9 cellular contexts compared by ENCODE assay signal in the genomic region with DNA sequence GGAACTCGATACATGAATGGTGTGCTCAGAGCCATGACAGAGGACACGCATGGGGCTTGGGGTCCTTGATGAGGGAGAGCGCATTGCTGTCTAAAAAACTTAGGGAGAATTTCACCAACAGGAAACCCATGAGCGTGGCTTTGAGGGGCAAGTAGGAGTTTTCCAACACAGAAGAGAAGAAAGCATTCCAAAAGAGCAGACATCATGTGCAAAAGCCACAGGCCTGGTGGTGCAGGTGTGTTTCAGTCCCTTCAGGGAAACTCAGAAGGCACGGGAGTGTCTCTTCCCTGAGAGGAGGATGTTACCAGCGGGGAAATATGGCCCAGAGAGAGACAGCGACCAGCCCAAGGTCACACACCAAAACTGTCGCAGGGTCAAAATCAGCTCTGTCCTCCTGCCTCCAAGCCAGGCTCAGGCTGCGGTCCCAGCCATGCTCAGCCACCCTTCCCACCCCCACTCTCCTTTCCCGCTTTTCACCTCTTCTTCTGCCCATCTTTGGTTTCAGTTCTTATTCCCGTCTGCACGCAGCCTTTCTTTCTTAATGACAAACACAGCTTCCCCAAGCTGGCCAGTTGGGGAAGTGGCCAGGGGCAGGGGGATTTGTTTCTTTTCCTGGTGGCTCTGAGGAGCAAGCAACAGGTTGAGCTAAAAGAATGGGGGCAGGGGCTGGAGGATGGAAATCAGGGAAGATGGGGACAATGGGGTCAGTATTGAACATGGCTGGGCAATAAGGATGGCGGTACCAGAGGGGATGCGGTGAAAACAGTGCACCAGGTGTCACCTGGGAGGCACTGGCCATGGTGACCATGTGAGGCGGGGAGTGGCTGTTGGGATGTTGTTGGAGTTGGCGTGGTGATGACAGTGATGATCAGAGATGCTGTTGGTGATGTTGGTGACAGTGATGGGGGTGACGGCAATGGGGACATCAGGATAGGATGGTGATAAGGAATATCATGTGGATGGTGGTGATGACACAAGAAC. TPM values are rescaled to one million over a fixed set of nuclear protein-coding genes. Genes with fewer than 3 reads are reported as not detected.
DNase-seq lines count a peak whose midpoint lies in the region; ATAC-seq and TF ChIP-seq lines count a peak whose summit lies in the region.
"Had no signal": no experiment of that assay in that cellular context is flagged by ENCODE, and none has a peak within 500 bp of the region (broad histone marks: within the 10 kb centered on the region; RNA-seq: fewer than 3 reads in every experiment).

No MANE protein-coding gene starts in this region.

- peak overlapping the region; percentile 84 for H3K4ac ChIP-seq in IMR-90 (ENCODE audit: low read depth, low read length)

- dilution Hi-C loops in IMR-90 (cut with HindIII; ENCODE audit: low sequenced_read_pairs, unreplicated experiment), result no loop called here

- H3K4me3 Mint-ChIP-seq in CD4-positive, alpha-beta memory T cell, result peak overlapping the region; percentile 72 to 98 (median 88)
- H3K4me3 Mint-ChIP-seq in activated T-helper 17 cell treated with anti-CD3 and anti-CD28 coated beads, Interleukin-2, amount 50 U/mL, for 72 hours, result peak overlapping the region; percentile 85
- peak overlapping the region; percentile 85 to 100 (median 98) for H3K4me3 Mint-ChIP-seq in naive B cell
- no peak overlapping the region for H3K4me3 Mint-ChIP-seq in endodermal cell

- peak overlapping the region; percentile 25 for H2BK5ac ChIP-seq in IMR-90 (ENCODE audit: low read depth, low read length, poor library complexity, severe bottlenecking)

- TF ChIP-seq POLR2A in IMR-90 (IDR thresholded peaks at IDR 0.05; ENCODE audit: low read depth, low read length), result no peak

- BruUV-seq in IMR-90 (replicated peaks; lab: Mats Ljungman, UMichigan), result no TSS peak

- H3K27ac ChIP-seq in CD4-positive, alpha-beta memory T cell (ENCODE audit: low read depth, low read length), result peak overlapping the region; percentile 92
- H3K27ac ChIP-seq in IMR-90 (ENCODE audit: insufficient read depth, low read length), result no peak overlapping the region
- no peak overlapping the region for H3K27ac ChIP-seq in endodermal cell (ENCODE audit: low read depth, low read length)
- H3K27ac ChIP-seq: parathyroid adenoma had no signal

- in situ Hi-C loops in IMR-90 (cut with MboI; ENCODE audit: low sequenced_read_pairs), result no loop called here

- H4K8ac ChIP-seq in IMR-90 (ENCODE audit: low read depth in 2 of 2, low read length in 2 of 2), result peak overlapping the region; percentile 64 to 77; a peak in 2 of 4 replicates

- peak overlapping the region; percentile 95 to 99 (median 98) for H3K27ac Mint-ChIP-seq in CD4-positive, alpha-beta memory T cell
- peak overlapping the region; percentile 93 for H3K27ac Mint-ChIP-seq in activated T-helper 17 cell treated with anti-CD3 and anti-CD28 coated beads, Interleukin-2, amount 50 U/mL, for 72 hours
- H3K27ac Mint-ChIP-seq in naive B cell, result peak overlapping the region; percentile 96 to 100 (median 100)
- H3K27ac Mint-ChIP-seq in endodermal cell, result no peak overlapping the region

- no peak overlapping the region for H3K23ac ChIP-seq in IMR-90 (ENCODE audit: low read depth, low read length)

- no peaks in the 10 kb centered on the region for H4K20me1 ChIP-seq in IMR-90 (ENCODE audit: insufficient read depth, low read length)

- peak overlapping the region; percentile 44; the same call in 1 of the 3 replicates for H2BK15ac ChIP-seq in IMR-90 (ENCODE audit: low read depth, low read length)

- no peak for ATAC-seq in IMR-90 (ENCODE audit: low read depth)
- ATAC-seq in activated T-helper 17 cell treated with anti-CD3 and anti-CD28 coated beads, Interleukin-2, amount 50 U/mL, for 72 hours (replicated peaks), result no peak
- no peak for ATAC-seq in naive B cell (ENCODE audit: low read depth in 2 of 2)

- peak overlapping the region; percentile 23; the same call in 1 of the 2 replicates for H4K91ac ChIP-seq in IMR-90 (ENCODE audit: insufficient read depth, low read depth, low read length)

- CTCF ChIA-PET in CD4-positive, alpha-beta memory T cell (lab: Charles Lee; ENCODE audit: partially characterized antibody), result interaction anchor here (1.3 to 18.5 kb wide), 7 partner anchors 9 to 35 kb away, joined by 3 to 270 read pairs (median 43); partner anchors contain the start of gene LAPTM5
- CTCF ChIA-PET in IMR-90 (lab: Yijun Ruan, JAX), result interaction anchor here (0.6 kb wide), 1 partner anchor 1406 kb away, joined by 3 read pairs; no protein-coding TSS in a partner anchor

- WGBS in IMR-90 (ENCODE audit: extremely low coverage in 2 of 2, insufficient read length in 1 of 2), 2 experiments, result 82% methylated on average over 2 of the region's 17 CpGs; no CpG with 5 or more reads in 1 of the 2 experiments
- WGBS in endodermal cell (ENCODE audit: insufficient coverage in 1 of 2, insufficient read length in 1 of 2), 2 experiments, result 94 to 95% methylated on average over 16 to 17 of the region's 17 CpGs

- DNase-seq in CD4-positive, alpha-beta memory T cell, result peak in 1 of 5 donors; percentile 22
- DNase-seq in IMR-90, result no peak
- peak; percentile 15 for DNase-seq in naive B cell
- DNase-seq in endodermal cell, result no peak
- no peak for DNase-seq in COLO668 (lab: John Stamatoyannopoulos, UW; ENCODE audit: unreplicated experiment)
- DNase-seq in cerebellar cortex (ENCODE audit: low spot score), result no peak
- no peak for DNase-seq in D341Med (ENCODE audit: low spot score)

- intact Hi-C loops in CD4-positive, alpha-beta memory T cell (cut with micrococcal nuclease), result no loop called here
- intact Hi-C loops in IMR-90 (cut with micrococcal nuclease), result no loop called here

- POLR2A ChIA-PET in CD4-positive, alpha-beta memory T cell (lab: Charles Lee; ENCODE audit: partially characterized antibody), result interaction anchor here (22.1 to 37.5 kb wide), 2 partner anchors 9 to 13 kb away, joined by 1160 read pairs; partner anchors contain the start of genes LAPTM5 and MATN1
- POLR2A ChIA-PET in IMR-90 (lab: Charles Lee; ENCODE audit: unreplicated experiment), result no interaction called here

- peaks cover 100% of the 10 kb centered on the region for H3K4me1 ChIP-seq in CD4-positive, alpha-beta memory T cell (ENCODE audit: insufficient read depth, low read length)
- H3K4me1 ChIP-seq in IMR-90 (ENCODE audit: control insufficient read depth, insufficient read depth, low read length) (peaks cover 6% of the 10 kb centered on the region), endodermal cell (ENCODE audit: control insufficient read depth, insufficient read depth, low read length) (peaks cover 5% of the 10 kb centered on the region)
- H3K4me1 ChIP-seq: parathyroid adenoma had no signal

- H3K27me3 Mint-ChIP-seq in CD4-positive, alpha-beta memory T cell, result no peaks in the 10 kb centered on the region
- H3K27me3 Mint-ChIP-seq in activated T-helper 17 cell treated with anti-CD3 and anti-CD28 coated beads, Interleukin-2, amount 50 U/mL, for 72 hours, result no peaks in the 10 kb centered on the region
- no peaks in the 10 kb centered on the region for H3K27me3 Mint-ChIP-seq in naive B cell
- no peaks in the 10 kb centered on the region for H3K27me3 Mint-ChIP-seq in endodermal cell (ENCODE audit: insufficient read depth)

- H3K4me2 ChIP-seq in IMR-90 (ENCODE audit: low read depth, low read length), result no peak overlapping the region

- H3K4me3 ChIP-seq in CD4-positive, alpha-beta memory T cell (ENCODE audit: low read length in 2 of 2), result peak overlapping the region in 1 of 2 donors; percentile 36
- H3K4me3 ChIP-seq in IMR-90 (ENCODE audit: insufficient read depth, low read depth, low read length) (no peak overlapping the region), endodermal cell (ENCODE audit: low read length) (no peak overlapping the region)

- H2AK9ac ChIP-seq in IMR-90 (replicated peaks; ENCODE audit: low read depth, low read length, poor library complexity), result peak overlapping the region; percentile 68

- peaks cover 5% of the 10 kb centered on the region; the same call in 1 of the 2 replicates for H3K9me1 ChIP-seq in IMR-90 (ENCODE audit: insufficient read depth, low read length)

- H3K36me3 ChIP-seq in CD4-positive, alpha-beta memory T cell (ENCODE audit: insufficient read depth, low read length), result peaks cover 21% of the 10 kb centered on the region
- no peaks in the 10 kb centered on the region for H3K36me3 ChIP-seq in IMR-90 (ENCODE audit: control insufficient read depth, insufficient read depth, low read length)
- no peaks in the 10 kb centered on the region for H3K36me3 ChIP-seq in endodermal cell (ENCODE audit: control insufficient read depth, insufficient read depth, low read length)

- H3K9me3 Mint-ChIP-seq in CD4-positive, alpha-beta memory T cell, result peaks cover 0 to 2% (median 0%) of the 10 kb centered on the region in 8 donors
- no peaks in the 10 kb centered on the region for H3K9me3 Mint-ChIP-seq in activated T-helper 17 cell treated with anti-CD3 and anti-CD28 coated beads, Interleukin-2, amount 50 U/mL, for 72 hours
- H3K9me3 Mint-ChIP-seq in naive B cell, result peaks cover 0 to 3% (median 0%) of the 10 kb centered on the region in 7 donors
- no peaks in the 10 kb centered on the region for H3K9me3 Mint-ChIP-seq in endodermal cell

- peak overlapping the region; percentile 74 for H3K18ac ChIP-seq in IMR-90 (ENCODE audit: low read depth, low read length)

- H3K14ac ChIP-seq in IMR-90 (replicated peaks; ENCODE audit: low read depth, low read length), result peak overlapping the region; percentile 81; the same call in 1 of the 2 replicates

- no peaks in the 10 kb centered on the region for H3K79me1 ChIP-seq in IMR-90 (ENCODE audit: low read depth in 1 of 2, low read length in 2 of 2)

- peak overlapping the region; percentile 41 for H2AFZ ChIP-seq in IMR-90 (replicated peaks; ENCODE audit: low read length, poor library complexity)
- H2AFZ ChIP-seq: parathyroid adenoma had no signal

- peak overlapping the region; percentile 50; the same call in 1 of the 2 replicates for H4K5ac ChIP-seq in IMR-90 (ENCODE audit: low read depth, low read length)

- no peaks in the 10 kb centered on the region for H3K27me3 ChIP-seq in CD4-positive, alpha-beta memory T cell (ENCODE audit: insufficient read depth, low read length)
- H3K27me3 ChIP-seq in IMR-90 (ENCODE audit: control insufficient read depth, insufficient read depth, low read length) (peaks cover 4% of the 10 kb centered on the region; the same call in 1 of the 2 replicates), endodermal cell (ENCODE audit: control insufficient read depth, insufficient read depth, low read length, poor library complexity, severe bottlenecking) (no peaks in the 10 kb centered on the region)

- H3K4me1 Mint-ChIP-seq in CD4-positive, alpha-beta memory T cell, result peaks cover 78 to 100% (median 95%) of the 10 kb centered on the region in 4 donors
- H3K4me1 Mint-ChIP-seq in activated T-helper 17 cell treated with anti-CD3 and anti-CD28 coated beads, Interleukin-2, amount 50 U/mL, for 72 hours, result peaks cover 78% of the 10 kb centered on the region
- peaks cover 93 to 100% (median 100%) of the 10 kb centered on the region in 3 donors for H3K4me1 Mint-ChIP-seq in naive B cell
- H3K4me1 Mint-ChIP-seq in endodermal cell, result peaks cover 22% of the 10 kb centered on the region

- peak overlapping the region; percentile 95; the same call in 1 of the 2 replicates for H2AK5ac ChIP-seq in IMR-90 (ENCODE audit: low read depth, low read length)

- H3K9ac ChIP-seq in IMR-90 (ENCODE audit: low read depth, low read length), result no peak overlapping the region
- H3K9ac ChIP-seq in endodermal cell (ENCODE audit: extremely low read depth, low read length, poor library complexity, severe bottlenecking), result no peak overlapping the region
- H3K9ac ChIP-seq: parathyroid adenoma had no signal

- peak overlapping the region; percentile 68 for H2BK120ac ChIP-seq in IMR-90 (ENCODE audit: low read depth, low read length)

- no peak overlapping the region for H3K56ac ChIP-seq in IMR-90 (ENCODE audit: extremely low read depth, insufficient read depth, low read length)

- H3K36me3 Mint-ChIP-seq in CD4-positive, alpha-beta memory T cell, result peaks cover 23 to 65% of the 10 kb centered on the region in 2 donors
- H3K36me3 Mint-ChIP-seq in activated T-helper 17 cell treated with anti-CD3 and anti-CD28 coated beads, Interleukin-2, amount 50 U/mL, for 72 hours (ENCODE audit: low read depth), result peaks cover 87% of the 10 kb centered on the region
- H3K36me3 Mint-ChIP-seq in naive B cell (peaks cover 42 to 44% of the 10 kb centered on the region in 2 donors), endodermal cell (ENCODE audit: low read depth) (no peaks in the 10 kb centered on the region)

- no peak for TF ChIP-seq RAD21 in IMR-90 (IDR thresholded peaks at IDR 0.05; ENCODE audit: low read length)

- peak overlapping the region; percentile 91; the same call in 1 of the 2 replicates for H2BK20ac ChIP-seq in IMR-90 (ENCODE audit: low read depth, low read length)

- H3K9me3 ChIP-seq in CD4-positive, alpha-beta memory T cell (ENCODE audit: control insufficient read depth in 1 of 2, low read length in 2 of 2), result no peaks in the 10 kb centered on the region
- H3K9me3 ChIP-seq in IMR-90 (ENCODE audit: control insufficient read depth, insufficient read depth, low read length), result no peaks in the 10 kb centered on the region
- H3K9me3 ChIP-seq in endodermal cell (ENCODE audit: control insufficient read depth, low read length), result no peaks in the 10 kb centered on the region

- TF ChIP-seq CTCF in IMR-90 (conservative IDR thresholded peaks at IDR 0.05; ENCODE audit: low read depth, low read length) (no peak), endodermal cell (conservative IDR thresholded peaks at IDR 0.05) (no peak)

RNA-seq across cellular contexts. Expression of gene LAPTM5, which starts 10.3 kb away (rescaled TPM):
- 100 to 1,000 TPM; 587 to 608 TPM for total RNA-seq in CD4-positive, alpha-beta memory T cell
- 100 to 1,000 TPM; 563 to 851 TPM for polyA plus RNA-seq in CD4-positive, alpha-beta memory T cell
- total RNA-seq in IMR-90 (2012; rRNA removed), result under 0.01 TPM in 1 of 2 replicates, not detected in the other
- 0.09 TPM in 2 replicates for polyA plus RNA-seq in IMR-90 (2012; rRNA removed)
- polyA plus RNA-seq in IMR-90 (2012; cell fraction: cytosol; rRNA removed), result 0.12 TPM in 1 of 2 replicates, not detected in the other
- 0.07 and 0.16 TPM in 2 replicates for polyA plus RNA-seq in IMR-90 (2012; cell fraction: nucleus; rRNA removed; ENCODE audit: low replicate concordance)
- 100 to 1,000 TPM; 316 to 333 TPM for total RNA-seq in activated T-helper 17 cell treated with anti-CD3 and anti-CD28 coated beads, Interleukin-2, amount 50 U/mL, for 72 hours
- 1,000 to 10,000 TPM; 1,442 to 2,525 (median 1,701) TPM for polyA plus RNA-seq in naive B cell (ENCODE audit: low read depth in 6 of 6)
- total RNA-seq in endodermal cell, result not detected
- polyA plus RNA-seq in endodermal cell (2013, experiment 1 of 2), result 0.93 TPM
- polyA plus RNA-seq in endodermal cell (2013, experiment 2 of 2), result 0.58 TPM

RNA-seq across cellular contexts. Expression of gene MATN1, which starts 23.9 kb away (rescaled TPM):
- under 1 TPM in 1 of 2 experiments, not detected in 1; 0.12 TPM for total RNA-seq in CD4-positive, alpha-beta memory T cell
- 1 to 10 TPM in 1 of 2 donors, under 1 TPM in 1; 0.53 to 1.2 TPM for polyA plus RNA-seq in CD4-positive, alpha-beta memory T cell
- total RNA-seq in IMR-90 (2012; rRNA removed), result 0.56 TPM in 1 of 2 replicates, not detected in the other
- polyA plus RNA-seq in IMR-90 (2012; rRNA removed), result 0.10 and 0.27 TPM in 2 replicates
- polyA plus RNA-seq in IMR-90 (2012; cell fraction: cytosol; rRNA removed), result 0.03 TPM in 1 of 2 replicates, not detected in the other
- 1.1 and 1.3 TPM in 2 replicates for polyA plus RNA-seq in IMR-90 (2012; cell fraction: nucleus; rRNA removed; ENCODE audit: low replicate concordance)
- total RNA-seq in activated T-helper 17 cell treated with anti-CD3 and anti-CD28 coated beads, Interleukin-2, amount 50 U/mL, for 72 hours, result under 1 TPM; 0.26 to 0.52 TPM
- 1 to 10 TPM in 2 of 6 donors, under 1 TPM in 4; 0.21 to 3.1 (median 0.39) TPM for polyA plus RNA-seq in naive B cell (ENCODE audit: low read depth in 6 of 6)
- total RNA-seq in endodermal cell, result not detected
- polyA plus RNA-seq in endodermal cell (2013, experiment 1 of 2), result 0.32 TPM
- polyA plus RNA-seq in endodermal cell (2013, experiment 2 of 2), result not detected

Comparison
In these comparisons a context has a peak if more than half of its experiments do, and no peak if none do; other contexts are left out.
1. RNA of gene LAPTM5, which starts 10.3 kb away (total RNA-seq): 587 to 608 TPM in CD4-positive, alpha-beta memory T cell and 316 to 333 TPM in activated T-helper 17 cell treated with anti-CD3 and anti-CD28 coated beads, Interleukin-2, amount 50 U/mL, for 72 hours; not detected in endodermal cell and under 0.01 TPM in IMR-90; every median in the first group is over 100 times any median in the second.